ENCODE assay signal across 8 cellular contexts in genomic region chr5:177303121-177303924, GRCh38. TPM values are rescaled to one million over a fixed set of nuclear protein-coding genes. Genes with fewer than 3 reads are reported as not detected.
DNase-seq lines count a peak whose midpoint lies in the region; ATAC-seq and TF ChIP-seq lines count a peak whose summit lies in the region.

PRELID1 (plus strand) TSS chr5:177303799; CDS start chr5:177303986, 187 bp downstream.
RAB24 (minus strand) TSS chr5:177303719; CDS start chr5:177303288, 431 bp downstream.

- no peaks in the 10 kb centered on the region for H3K27me3 ChIP-seq in mucosa of rectum (ENCODE audit: control insufficient read depth in 2 of 2, insufficient read depth in 2 of 2, low read length in 2 of 2)

- peaks cover 56 to 57% of the 10 kb centered on the region in 2 donors for H3K4me1 ChIP-seq in mucosa of rectum (ENCODE audit: control insufficient read depth in 2 of 2, insufficient read depth in 2 of 2, low read length in 2 of 2)

- no peaks in the 10 kb centered on the region for H3K9me3 ChIP-seq in mucosa of rectum (ENCODE audit: control insufficient read depth in 2 of 2, low read length in 2 of 2)

- H3K36me3 ChIP-seq in mucosa of rectum (ENCODE audit: control insufficient read depth in 2 of 2, insufficient read depth in 2 of 2, low read length in 2 of 2) = peaks cover 20 to 22% of the 10 kb centered on the region in 2 donors

- DNase-seq in COLO668 (lab: John Stamatoyannopoulos, UW; ENCODE audit: unreplicated experiment) (peak; percentile 87), HT-29 (ENCODE audit: low spot score) (peak; percentile 78), OCI-M1 (lab: John Stamatoyannopoulos, UW) (peak; percentile 89), activated T-cell treated with anti-CD3 and anti-CD28 coated beads for 4 hours (peak; percentile 86), epithelial cell of proximal tubule (ENCODE audit: low read depth) (no peak)
- peak; percentile 95 for DNase-seq in stimulated activated CD8-positive, alpha-beta memory T cell treated with anti-CD3 and anti-CD28 coated beads, Interleukin-4, amount 100 ng/mL, for 48 hours

- H3K4me3 ChIP-seq in epithelial cell of proximal tubule (ENCODE audit: low read depth, low read length) = peak within 1 kb of the TSS; percentile 99
- H3K4me3 ChIP-seq in mucosa of rectum (ENCODE audit: low read length in 2 of 2) = peak within 1 kb of the TSS; percentile 90 to 98

- TF ChIP-seq CTCF in epithelial cell of proximal tubule (conservative IDR thresholded peaks at IDR 0.05; ENCODE audit: low read depth, low read length) = peak; percentile 35

- peak within 1 kb of the TSS; percentile 97 for H3K9ac ChIP-seq in mucosa of rectum (ENCODE audit: low read depth in 1 of 2, low read length in 2 of 2)

- peak; percentile 64 for ATAC-seq in GM19455 (IDR thresholded peaks at IDR 0.05; ENCODE audit: unreplicated experiment)

- peak within 1 kb of the TSS; percentile 92 for H3K27ac ChIP-seq in mucosa of rectum (ENCODE audit: low read depth in 2 of 2, low read length in 2 of 2)

RNA-seq across cellular contexts. Expression of gene PRELID1, which starts in this region (rescaled TPM):
- 556 and 582 TPM in 2 replicates for total RNA-seq in HT-29 (2014; rRNA removed; shearing (Covaris generic))
- 150 and 273 TPM in 2 replicates for total RNA-seq in epithelial cell of proximal tubule

RNA-seq across cellular contexts. Expression of gene RAB24, which starts in this region (rescaled TPM):
- 33.7 and 33.8 TPM in 2 replicates for total RNA-seq in HT-29 (2014; rRNA removed; shearing (Covaris generic))
- 16.7 and 22.4 TPM in 2 replicates for total RNA-seq in epithelial cell of proximal tubule
